1 cellular context compared by ENCODE assay signal in the genomic region with DNA sequence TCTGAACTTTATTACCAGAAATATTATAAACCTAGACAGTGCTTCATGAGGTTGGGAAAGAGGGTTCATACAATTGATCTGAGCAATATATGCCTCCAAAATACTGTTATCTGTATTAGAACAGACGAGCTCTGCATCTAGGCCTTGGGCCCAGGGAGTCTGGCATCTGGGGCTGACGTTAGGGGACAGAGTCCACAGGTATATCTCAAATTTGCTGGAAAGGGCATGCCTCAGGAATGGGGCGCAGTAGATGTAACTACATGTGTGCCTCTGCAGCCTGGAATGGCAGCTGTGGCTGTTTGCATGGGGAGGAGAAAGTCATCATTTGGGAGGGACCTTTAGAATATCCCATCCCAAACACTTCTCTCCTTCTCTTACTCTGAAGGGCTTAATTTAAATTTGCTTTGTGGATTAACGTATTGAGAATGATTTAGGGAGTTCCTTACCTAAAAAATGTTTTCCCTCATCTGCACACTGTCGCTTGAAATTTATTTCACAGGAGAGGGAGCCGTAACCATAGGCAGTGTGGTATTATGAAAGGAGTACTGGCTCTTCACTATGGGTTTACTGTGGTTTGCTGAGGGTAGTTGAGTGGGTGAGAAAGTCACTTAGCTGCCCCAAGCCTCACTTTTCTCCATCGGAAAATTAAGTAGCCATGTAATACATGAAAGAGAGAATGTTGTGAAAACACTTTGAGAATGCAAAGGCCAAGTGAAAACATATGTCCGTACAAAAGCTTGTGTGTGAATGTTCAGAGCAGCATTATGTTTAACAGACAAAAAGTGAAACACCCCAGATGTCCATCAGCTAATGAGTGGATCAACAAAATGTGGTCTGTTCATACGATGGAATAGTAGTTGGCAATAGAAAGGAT.
TF ChIP-seq lines count a peak whose summit lies in the region.

No MANE protein-coding gene starts in this region.

TF ChIP-seq in WTC11, 78 proteins besides CTCF, POLR2A, EP300 and RAD21 (continued from another document):
- TF ChIP-seq ARID4B (CRISPR knock-in tag; IDR thresholded peaks at IDR 0.05; ENCODE audit: borderline replicate concordance): no peak
